Comparison of ENCODE assay signal across 8 cellular contexts in the genomic region with DNA sequence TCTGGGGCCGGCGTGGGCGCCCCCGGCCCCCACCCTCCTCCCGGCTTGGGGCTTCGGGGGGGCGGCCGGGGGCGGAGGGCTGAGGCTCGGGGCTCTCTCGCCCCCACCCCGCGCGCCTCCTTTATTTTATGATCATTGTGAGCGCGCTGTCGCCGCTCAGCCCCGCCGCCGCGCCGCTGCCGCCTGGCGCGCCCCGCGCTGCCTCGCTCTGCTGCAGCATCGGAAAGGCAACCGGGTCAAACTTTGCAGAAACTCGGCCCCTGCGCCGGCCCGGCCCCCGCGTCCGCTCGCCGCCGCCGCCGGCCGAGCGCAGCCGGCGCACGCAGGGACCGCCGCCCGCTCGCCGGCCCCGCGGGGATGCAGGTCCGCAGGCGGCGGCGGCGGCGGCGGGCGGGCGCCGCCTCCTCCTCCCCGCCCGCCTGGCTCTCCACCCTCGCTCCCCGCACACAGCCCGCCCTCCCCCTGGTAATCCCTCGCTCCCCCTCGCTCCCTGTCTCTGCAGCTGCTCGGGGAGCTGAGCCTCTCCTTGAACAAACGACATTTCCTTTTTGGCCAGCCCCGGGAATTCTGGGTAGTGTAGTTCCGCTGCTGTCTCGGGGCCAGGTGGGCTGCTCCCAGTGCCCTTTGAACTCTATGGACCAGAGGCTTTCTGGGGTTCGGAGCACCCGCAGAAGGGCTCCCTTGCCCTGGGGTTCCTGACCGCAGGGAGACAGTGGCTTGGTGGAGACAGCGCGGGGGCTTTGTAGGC. TPM values are rescaled to one million over a fixed set of nuclear protein-coding genes. Genes with fewer than 3 reads are reported as not detected.
DNase-seq lines count a peak whose midpoint lies in the region; ATAC-seq and TF ChIP-seq lines count a peak whose summit lies in the region.

No MANE protein-coding gene starts in this region.

- H3K4me1 ChIP-seq in A673 (ENCODE audit: insufficient read depth, low read length, poor library complexity, severe bottlenecking), result peaks cover 11% of the 10 kb centered on the region

- peak; percentile 50 for TF ChIP-seq POLR2A in GM18951 (IDR thresholded peaks at IDR 0.05; ENCODE audit: extremely low read depth, insufficient read depth, insufficient read length)

- ATAC-seq in left cardiac atrium, result peak; percentile 54 to 64
- ATAC-seq in GM21360 (IDR thresholded peaks at IDR 0.05; ENCODE audit: unreplicated experiment), result no peak

- in situ Hi-C loops in GM18951 (cut with MboI; ENCODE audit: low sequenced_read_pairs, unreplicated experiment), result no loop called here

- intact Hi-C loops in A673 (cut with micrococcal nuclease; ENCODE audit: unreplicated experiment) (no loop called here), left cardiac atrium (cut with DNase I) (loop anchor here (5.0 to 10.0 kb wide), 3 partner anchors 54 to 103 kb away; no protein-coding TSS in a partner anchor)

- DNase-seq in A673 (ENCODE audit: low spot score) (peak; percentile 96), NCI-H146 (lab: John Stamatoyannopoulos, UW) (peak; percentile 81), T-helper 1 cell (peak; percentile 53 to 84 (median 65)), amygdala (lab: John Stamatoyannopoulos, UW) (peak in 55 of 56 donors; percentile 16 to 91 (median 77)), left cardiac atrium (peak; percentile 88), pons (ENCODE audit: low spot score) (peak; percentile 89)

- peaks cover 13% of the 10 kb centered on the region for H3K27me3 ChIP-seq in A673 (replicated peaks; ENCODE audit: insufficient read depth, low read depth, low read length, poor library complexity)

- BruUV-seq in A673 (replicated peaks; lab: Mats Ljungman, UMichigan), result no TSS peak

- peak overlapping the region; percentile 72 for H3K4me3 ChIP-seq in A673 (ENCODE audit: low read depth, low read length, poor library complexity, severe bottlenecking)

- H3K36me3 ChIP-seq in A673 (ENCODE audit: insufficient read depth, low read length, poor library complexity, severe bottlenecking), result no peaks in the 10 kb centered on the region

- CTCF ChIA-PET in A673 (lab: Charles Lee), result no interaction called here

- H3K27ac ChIP-seq in A673 (ENCODE audit: low read depth, low read length, poor library complexity, severe bottlenecking), result no peak overlapping the region

- no peaks in the 10 kb centered on the region for H3K9me3 ChIP-seq in A673 (ENCODE audit: low read depth, low read length, poor library complexity, severe bottlenecking)

- TF ChIP-seq CTCF in A673 (conservative IDR thresholded peaks at IDR 0.05; ENCODE audit: low read depth, low read length), result no peak

- POLR2A ChIA-PET in A673 (lab: Charles Lee; ENCODE audit: low non-redundant PET), result no interaction called here

RNA-seq across cellular contexts. Expression of a gene that starts 1.5 kb away (rescaled TPM):
- 0.84 and 1.7 TPM in 2 replicates for total RNA-seq in A673 (2021)
- 10 to 100 TPM; 50.4 to 60.5 TPM for total RNA-seq in left cardiac atrium

RNA-seq across cellular contexts. Expression of a gene that starts 11.7 kb away (rescaled TPM):
- total RNA-seq in A673 (2021) (not detected in 2 replicates), left cardiac atrium (100 to 1,000 TPM in 1 of 2 donors, 10 to 100 TPM in 1; 82.7 to 108 TPM)

Comparison
In these comparisons a context has a peak if more than half of its experiments do, and no peak if none do; other contexts are left out.
1. RNA of a gene that starts 1.5 kb away (total RNA-seq): 50.4 to 60.5 TPM in left cardiac atrium; 0.84 to 1.7 TPM in A673; every median in the first group is over 10 times any median in the second.
2. RNA of a gene that starts 11.7 kb away (total RNA-seq): 82.7 to 108 TPM in left cardiac atrium; not detected in A673; every median in the first group is over 10 times any median in the second.
3. Peak in every context shown above with its lines, with median percentiles within 50 percentile points of each other: DNase-seq.